17 cellular contexts compared by ENCODE assay signal in the genomic region with DNA sequence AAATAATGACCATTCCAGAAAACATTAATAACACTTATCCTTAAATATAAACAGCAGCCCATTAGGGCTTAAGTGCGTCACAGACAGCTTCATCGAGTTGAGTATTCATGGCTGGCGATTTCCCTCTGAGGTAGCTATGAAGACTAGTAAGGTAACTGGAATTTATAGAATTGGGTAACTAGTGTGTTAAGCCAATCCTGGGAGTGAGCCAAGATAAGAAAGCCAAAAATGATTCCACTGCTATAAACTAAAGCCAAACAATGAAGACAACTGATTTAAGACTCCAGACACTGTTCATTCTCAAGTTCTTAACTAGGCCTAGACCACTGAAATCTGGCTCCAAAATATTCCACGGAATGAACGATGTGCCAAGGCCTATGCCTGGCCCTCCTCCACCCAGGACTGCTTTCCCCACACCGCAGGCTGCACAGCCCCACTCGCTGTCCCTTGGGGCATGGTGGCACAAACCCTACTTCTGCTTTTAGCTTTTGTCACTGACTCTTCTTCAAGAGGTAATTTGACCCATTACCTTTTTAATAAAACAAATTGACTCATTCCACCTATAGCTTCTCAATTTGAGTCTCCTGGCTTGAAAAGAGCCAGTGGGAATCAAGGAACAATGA.
DNase-seq lines count a peak whose midpoint lies in the region; ATAC-seq and TF ChIP-seq lines count a peak whose summit lies in the region.
"Had no signal": no experiment of that assay in that cellular context is flagged by ENCODE, and none has a peak within 500 bp of the region (broad histone marks: within the 10 kb centered on the region; RNA-seq: fewer than 3 reads in every experiment).

No MANE protein-coding gene starts in this region.

- 51% methylated on average over 7 of the region's 7 CpGs for WGBS in smooth muscle cell (ENCODE audit: low lambda C conversion rate)

- H3K4me1 Mint-ChIP-seq in activated B cell treated with CpG ODN at 0.5 μM for 24 hours = peaks cover 14% of the 10 kb centered on the region
- H3K4me1 Mint-ChIP-seq in chondrocyte (ENCODE audit: low read depth) = peaks cover 19% of the 10 kb centered on the region
- H3K4me1 Mint-ChIP-seq: CD4-positive, CD25-positive, alpha-beta regulatory T cell had no signal

- H3K4me3 ChIP-seq in fibroblast of villous mesenchyme (ENCODE audit: low read depth, low read length) (no peak overlapping the region), smooth muscle cell (no peak overlapping the region)

- no peaks in the 10 kb centered on the region for H3K36me3 ChIP-seq in smooth muscle cell (ENCODE audit: low read depth)
- H3K36me3 ChIP-seq: WERI-Rb-1 had no signal

- H3K9me3 ChIP-seq in smooth muscle cell (replicated peaks; ENCODE audit: low read depth) = no peaks in the 10 kb centered on the region

- H3K27me3 Mint-ChIP-seq in activated B cell treated with CpG ODN at 0.5 μM for 24 hours (no peaks in the 10 kb centered on the region), chondrocyte (ENCODE audit: low read depth) (no peaks in the 10 kb centered on the region)
- H3K27me3 Mint-ChIP-seq: CD4-positive, CD25-positive, alpha-beta regulatory T cell; dendritic cell treated with granulocyte-macrophage colony-stimulating factor and Interleukin-4, amounts not matched to agents 40 ng/mL and 50 ng/mL, for 4 days had no signal

- H3K4me1 ChIP-seq in smooth muscle cell (ENCODE audit: low read depth) = peaks cover 11% of the 10 kb centered on the region

- no peak for TF ChIP-seq CTCF in activated B cell treated with CpG ODN at 0.5 μM for 24 hours (IDR thresholded peaks at IDR 0.05)
- TF ChIP-seq CTCF in fibroblast of villous mesenchyme (IDR thresholded peaks at IDR 0.05; ENCODE audit: insufficient read depth, low read depth, low read length) = no peak
- TF ChIP-seq CTCF in smooth muscle cell (IDR thresholded peaks at IDR 0.05; ENCODE audit: borderline replicate concordance, insufficient read depth, poor library complexity, severe bottlenecking) = no peak
- TF ChIP-seq CTCF in chondrocyte (IDR thresholded peaks at IDR 0.05) = no peak

- H3K9me3 Mint-ChIP-seq in activated B cell treated with CpG ODN at 0.5 μM for 24 hours (no peaks in the 10 kb centered on the region), chondrocyte (ENCODE audit: low read depth) (no peaks in the 10 kb centered on the region)
- H3K9me3 Mint-ChIP-seq: dendritic cell treated with granulocyte-macrophage colony-stimulating factor and Interleukin-4, amounts not matched to agents 40 ng/mL and 50 ng/mL, for 4 days had no signal

- CTCF ChIA-PET in activated B cell treated with CpG ODN at 0.5 μM for 24 hours (lab: Charles Lee) = interaction anchor here (0.7 to 1.0 kb wide), 2 partner anchors 59 to 275 kb away, joined by 3 to 5 read pairs; no protein-coding TSS in a partner anchor

- DNase-seq in GM03348 (ENCODE audit: low spot score) = peak; percentile 16
- no peak for DNase-seq in activated B cell treated with CpG ODN at 0.5 μM for 24 hours
- DNase-seq in fibroblast of villous mesenchyme (ENCODE audit: low read depth) = peak; percentile 99
- no peak for DNase-seq in smooth muscle cell (lab: John Stamatoyannopoulos, UW; ENCODE audit: unreplicated experiment)
- DNase-seq in chondrocyte (ENCODE audit: low spot score) = no peak
- DNase-seq in NCI-H1105 (lab: John Stamatoyannopoulos, UW) = no peak
- DNase-seq: activated CD8-positive, alpha-beta memory T cell treated with anti-CD3 and anti-CD28 coated beads for 24 hours; CD4-positive, CD25-positive, alpha-beta regulatory T cell; DMS79; GOT3; NCI-H748 treated with DMSO at 0.1 percent for 48 hours; WERI-Rb-1 had no signal

- H4K20me1 ChIP-seq in smooth muscle cell (ENCODE audit: low read depth) = no peaks in the 10 kb centered on the region

- peak overlapping the region; percentile 68 for H3K4me2 ChIP-seq in smooth muscle cell

- intact Hi-C loops in activated B cell treated with CpG ODN at 0.5 μM for 24 hours (cut with micrococcal nuclease) = no loop called here

- H3K36me3 Mint-ChIP-seq in activated B cell treated with CpG ODN at 0.5 μM for 24 hours (ENCODE audit: low read depth) (no peaks in the 10 kb centered on the region), chondrocyte (ENCODE audit: low read depth) (peaks cover 2% of the 10 kb centered on the region)
- H3K36me3 Mint-ChIP-seq: CD4-positive, CD25-positive, alpha-beta regulatory T cell had no signal

- no peaks in the 10 kb centered on the region for H3K27me3 ChIP-seq in smooth muscle cell (ENCODE audit: low read depth)

- no peak overlapping the region for H2AFZ ChIP-seq in smooth muscle cell (ENCODE audit: low read depth)

- H3K4me3 Mint-ChIP-seq in activated B cell treated with CpG ODN at 0.5 μM for 24 hours (no peak overlapping the region), chondrocyte (ENCODE audit: unreplicated experiment) (no peak overlapping the region)
- H3K4me3 Mint-ChIP-seq: CD4-positive, CD25-positive, alpha-beta regulatory T cell; dendritic cell treated with granulocyte-macrophage colony-stimulating factor and Interleukin-4, amounts not matched to agents 40 ng/mL and 50 ng/mL, for 4 days had no signal

- peaks cover 12% of the 10 kb centered on the region for H3F3A ChIP-seq in smooth muscle cell (ENCODE audit: low read depth)

- H3K27ac ChIP-seq in smooth muscle cell (ENCODE audit: low read depth) = peak overlapping the region; percentile 85
- H3K27ac ChIP-seq: WERI-Rb-1 had no signal

- no peaks in the 10 kb centered on the region for H3K79me2 ChIP-seq in smooth muscle cell (ENCODE audit: low read depth)

- ATAC-seq in activated B cell treated with CpG ODN at 0.5 μM for 24 hours (ENCODE audit: low read depth) (peak; percentile 96), HG03442 (IDR thresholded peaks at IDR 0.05; ENCODE audit: unreplicated experiment) (no peak)
- ATAC-seq: esophagus mucosa, left lobe of liver, Panc1 had no signal

- POLR2A ChIA-PET in activated B cell treated with CpG ODN at 0.5 μM for 24 hours (lab: Charles Lee) = interaction anchor here (0.6 kb wide), 1 partner anchor 106 kb away, joined by 3 read pairs; no protein-coding TSS in a partner anchor

- H3K27ac Mint-ChIP-seq in activated B cell treated with CpG ODN at 0.5 μM for 24 hours = no peak overlapping the region
- H3K27ac Mint-ChIP-seq in chondrocyte (ENCODE audit: unreplicated experiment) = no peak overlapping the region
- H3K27ac Mint-ChIP-seq: CD4-positive, CD25-positive, alpha-beta regulatory T cell; dendritic cell treated with granulocyte-macrophage colony-stimulating factor and Interleukin-4, amounts not matched to agents 40 ng/mL and 50 ng/mL, for 4 days had no signal

- peak overlapping the region; percentile 45 for H3K9ac ChIP-seq in smooth muscle cell (ENCODE audit: low read depth)

Comparison
In these comparisons a context has a peak if more than half of its experiments do, and no peak if none do; other contexts are left out.
1. DNase-seq: peak in GM03348 (single experiment) and fibroblast of villous mesenchyme (single experiment); none in activated B cell treated with CpG ODN at 0.5 μM for 24 hours (single experiment), smooth muscle cell (single experiment), chondrocyte (single experiment) and NCI-H1105 (single experiment).